ENCODE assay signal across 4 cellular contexts in genomic region chr1:22601610-22602009, GRCh38. TPM values are rescaled to one million over a fixed set of nuclear protein-coding genes. Genes with fewer than 3 reads are reported as not detected.
"Had no signal": no experiment of that assay in that cellular context is flagged by ENCODE, and none has a peak within 500 bp of the region (broad histone marks: within the 10 kb centered on the region; RNA-seq: fewer than 3 reads in every experiment).

No MANE protein-coding gene starts in this region.

- H3K4me3 ChIP-seq: GM12878 had no signal

- DNase-seq: GDM1, GF-D8 had no signal

- ATAC-seq: GM12878 had no signal

RNA-seq across cellular contexts. Expression of gene C1QA, which starts 34.8 kb away (rescaled TPM):
- total RNA-seq: G401 had no signal
- polyA plus RNA-seq: GM12878 had no signal

RNA-seq across cellular contexts. Expression of gene EPHA8, which starts 38.3 kb away (rescaled TPM):
- total RNA-seq: G401, GM12878 had no signal
- polyA plus RNA-seq: GM12878 had no signal

RNA-seq across cellular contexts. Expression of gene C1QC, which starts 41.8 kb away (rescaled TPM):
- total RNA-seq: G401 had no signal
- polyA plus RNA-seq: GM12878 had no signal

RNA-seq across cellular contexts. Expression of gene C1QB, which starts 51.4 kb away (rescaled TPM):
- total RNA-seq: G401 had no signal
- polyA plus RNA-seq: GM12878 had no signal
